ENCODE assay signal across 8 cellular contexts in genomic region chr19:40613669-40614594, GRCh38. TPM values are rescaled to one million over a fixed set of nuclear protein-coding genes. Genes with fewer than 3 reads are reported as not detected.
DNase-seq lines count a peak whose midpoint lies in the region; ATAC-seq lines count a peak whose summit lies in the region.

No MANE protein-coding gene starts in this region.

- POLR2A ChIA-PET in activated CD8-positive, alpha-beta T cell treated with anti-CD3 and anti-CD28 coated beads, Interleukin-2, amount 10 ng/mL, durations not matched to agents 7 days and 5 days (lab: Charles Lee) = interaction anchor here (1.0 to 4.3 kb wide), 2 partner anchors 10 to 193 kb away, joined by 6 to 33 read pairs; no protein-coding TSS in a partner anchor

- H3K36me3 ChIP-seq in endocrine pancreas (ENCODE audit: control insufficient read depth, insufficient read depth, low read length) = no peaks in the 10 kb centered on the region

- DNase-seq in GDM1 (lab: John Stamatoyannopoulos, UW) (peak; percentile 87), NCI-H510A (lab: John Stamatoyannopoulos, UW) (peak; percentile 92), mucosa of gallbladder (ENCODE audit: low spot score) (peak; percentile 80), occipital lobe (lab: John Stamatoyannopoulos, UW) (no peak)
- peak; percentile 90 for DNase-seq in activated CD8-positive, alpha-beta T cell treated with anti-CD3 and anti-CD28 coated beads, Interleukin-2, amount 10 ng/mL, durations not matched to agents 7 days and 5 days
- DNase-seq in stimulated activated CD8-positive, alpha-beta memory T cell treated with anti-CD3 and anti-CD28 coated beads, Interleukin-7, amount 100 ng/mL, for 48 hours (ENCODE audit: extremely low read depth in 1 of 2, low read depth in 1 of 2) = peak; percentile 77 to 81

- peaks cover 2% of the 10 kb centered on the region for H3K36me3 Mint-ChIP-seq in activated CD8-positive, alpha-beta T cell treated with anti-CD3 and anti-CD28 coated beads, Interleukin-2, amount 10 ng/mL, durations not matched to agents 7 days and 5 days (ENCODE audit: low read depth)

- H3K9me3 Mint-ChIP-seq in activated CD8-positive, alpha-beta T cell treated with anti-CD3 and anti-CD28 coated beads, Interleukin-2, amount 10 ng/mL, durations not matched to agents 7 days and 5 days (ENCODE audit: insufficient read depth) = no peaks in the 10 kb centered on the region

- no peak overlapping the region for H3K4me3 ChIP-seq in endocrine pancreas (ENCODE audit: control insufficient read depth, insufficient read depth, low read length)

- H3K27me3 Mint-ChIP-seq in activated CD8-positive, alpha-beta T cell treated with anti-CD3 and anti-CD28 coated beads, Interleukin-2, amount 10 ng/mL, durations not matched to agents 7 days and 5 days (ENCODE audit: low read depth) = no peaks in the 10 kb centered on the region

- peaks cover 56% of the 10 kb centered on the region for H3K4me1 Mint-ChIP-seq in activated CD8-positive, alpha-beta T cell treated with anti-CD3 and anti-CD28 coated beads, Interleukin-2, amount 10 ng/mL, durations not matched to agents 7 days and 5 days (ENCODE audit: low read depth)

- peak overlapping the region; percentile 79 for H3K9ac ChIP-seq in endocrine pancreas (ENCODE audit: control insufficient read depth, insufficient read depth, low read length)

- peak overlapping the region; percentile 94 for H3K27ac Mint-ChIP-seq in activated CD8-positive, alpha-beta T cell treated with anti-CD3 and anti-CD28 coated beads, Interleukin-2, amount 10 ng/mL, durations not matched to agents 7 days and 5 days

- CTCF ChIA-PET in activated CD8-positive, alpha-beta T cell treated with anti-CD3 and anti-CD28 coated beads, Interleukin-2, amount 10 ng/mL, durations not matched to agents 7 days and 5 days (lab: Charles Lee) = interaction anchor here (0.6 to 3.8 kb wide), 9 partner anchors 9 to 43 kb away, joined by 3 to 47 read pairs (median 9); partner anchors contain the start of gene LTBP4

- no peaks in the 10 kb centered on the region for H3K27me3 ChIP-seq in endocrine pancreas (ENCODE audit: control insufficient read depth, insufficient read depth, low read length)

- peak; percentile 53 for ATAC-seq in HG02870 (IDR thresholded peaks at IDR 0.05; ENCODE audit: unreplicated experiment)
- peak; percentile 70 for ATAC-seq in activated CD8-positive, alpha-beta T cell treated with anti-CD3 and anti-CD28 coated beads, Interleukin-2, amount 10 ng/mL, durations not matched to agents 7 days and 5 days

- H3K9me3 ChIP-seq in endocrine pancreas (ENCODE audit: control insufficient read depth, low read length) = no peaks in the 10 kb centered on the region

- H3K4me3 Mint-ChIP-seq in activated CD8-positive, alpha-beta T cell treated with anti-CD3 and anti-CD28 coated beads, Interleukin-2, amount 10 ng/mL, durations not matched to agents 7 days and 5 days = peak overlapping the region; percentile 90

- H3K4me1 ChIP-seq in endocrine pancreas (ENCODE audit: control insufficient read depth, insufficient read depth, low read length) = no peaks in the 10 kb centered on the region

RNA-seq across cellular contexts. Expression of gene LTBP4, which starts 12.8 kb away (rescaled TPM):
- 10 to 100 TPM; 54.3 to 54.7 TPM for total RNA-seq in activated CD8-positive, alpha-beta T cell treated with anti-CD3 and anti-CD28 coated beads, Interleukin-2, amount 10 ng/mL, durations not matched to agents 7 days and 5 days
- 225 TPM for total RNA-seq in mucosa of gallbladder
- 18.9 TPM for total RNA-seq in occipital lobe

RNA-seq across cellular contexts. Expression of gene SHKBP1, which starts 37.3 kb away (rescaled TPM):
- total RNA-seq in activated CD8-positive, alpha-beta T cell treated with anti-CD3 and anti-CD28 coated beads, Interleukin-2, amount 10 ng/mL, durations not matched to agents 7 days and 5 days = 100 to 1,000 TPM; 116 to 124 TPM
- total RNA-seq in mucosa of gallbladder = 80.9 TPM
- total RNA-seq in occipital lobe = 4.1 TPM

Comparison
In these comparisons a context has a peak if more than half of its experiments do, and no peak if none do; other contexts are left out.
1. RNA of gene SHKBP1, which starts 37.3 kb away (total RNA-seq): 116 to 124 TPM in activated CD8-positive, alpha-beta T cell treated with anti-CD3 and anti-CD28 coated beads, Interleukin-2, amount 10 ng/mL, durations not matched to agents 7 days and 5 days and 80.9 TPM in mucosa of gallbladder (single experiment); 4.1 TPM in occipital lobe (single experiment); every median in the first group is over 10 times any median in the second.